ENCODE assay signal across 8 cellular contexts in the genomic region with DNA sequence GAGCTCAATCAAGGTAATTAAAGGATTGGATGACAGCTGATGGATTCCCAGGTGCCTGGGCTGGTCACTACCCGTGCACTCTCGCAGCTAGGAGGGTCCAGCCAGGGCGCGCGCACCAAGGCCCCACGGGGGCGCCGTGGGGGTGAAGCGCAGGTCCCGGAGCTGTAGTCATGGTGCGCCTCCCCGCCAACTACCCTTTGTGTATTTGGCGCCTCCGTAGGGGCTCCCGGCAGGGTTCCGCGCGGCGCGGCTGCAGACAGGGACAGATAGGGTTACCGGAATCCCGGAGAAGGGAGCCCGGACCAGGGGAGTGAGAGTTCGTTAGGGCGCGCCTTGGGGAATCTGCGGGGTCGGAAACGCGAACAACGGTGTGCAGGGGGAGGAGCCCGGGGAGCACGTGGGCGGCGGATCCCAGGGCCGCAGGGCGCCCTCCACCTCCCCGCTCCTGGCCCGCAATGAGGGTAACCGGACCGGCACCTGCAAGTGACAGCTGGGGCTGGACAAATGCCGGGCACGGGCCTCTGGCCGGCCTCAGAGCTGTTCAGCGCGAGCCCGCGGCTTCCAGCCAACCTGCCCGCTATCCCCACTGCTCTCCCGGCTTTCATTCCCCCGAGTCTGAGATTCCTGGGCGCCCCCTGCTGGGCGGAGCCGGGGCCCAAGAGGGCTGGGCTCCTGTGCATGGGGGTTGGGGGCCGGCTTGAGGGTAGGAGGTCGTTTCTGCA. TPM values are rescaled to one million over a fixed set of nuclear protein-coding genes. Genes with fewer than 3 reads are reported as not detected.
DNase-seq lines count a peak whose midpoint lies in the region; ATAC-seq and TF ChIP-seq lines count a peak whose summit lies in the region.

No MANE protein-coding gene starts in this region.

- CTCF ChIA-PET in HEK293T (lab: Yijun Ruan, JAX): interaction anchor here (0.6 to 1.3 kb wide), 6 partner anchors 12 to 1002 kb away, joined by 3 to 5 read pairs (median 4); a partner anchor contains a TSS

- H3K27ac ChIP-seq in lower lobe of right lung: peak overlapping the region; percentile 11

- POLR2A ChIA-PET in HEK293T (lab: Yijun Ruan, JAX): interaction anchor here (0.6 to 2.8 kb wide), 8 partner anchors 8 to 153 kb away, joined by 3 to 32 read pairs (median 3); a partner anchor contains a TSS

- ATAC-seq in lower lobe of right lung (peak; percentile 87 to 88), HG03565 (IDR thresholded peaks at IDR 0.05; ENCODE audit: unreplicated experiment) (no peak)

- no peaks in the 10 kb centered on the region for H3K9me3 ChIP-seq in lower lobe of right lung

- H3K4me3 ChIP-seq in lower lobe of right lung: peak overlapping the region; percentile 68

- intact Hi-C loops in lower lobe of right lung (cut with DNase I): no loop called here

- H3K36me3 ChIP-seq in lower lobe of right lung: peaks cover 4% of the 10 kb centered on the region

- peaks cover 23% of the 10 kb centered on the region for H3K4me1 ChIP-seq in lower lobe of right lung

- H3K27me3 ChIP-seq in lower lobe of right lung (ENCODE audit: low read depth): no peaks in the 10 kb centered on the region

- DNase-seq in DMS 273 (lab: John Stamatoyannopoulos, UW; ENCODE audit: unreplicated experiment) (peak; percentile 91), HEK293T (ENCODE audit: extremely low spot score) (peak; percentile 80), NCI-H524 treated with DMSO at 0.1 percent for 48 hours (lab: John Stamatoyannopoulos, UW) (peak; percentile 23), ecto neural progenitor cell (ENCODE audit: low spot score) (peak; percentile 90), lower lobe of right lung (peak; percentile 88)
- peak; percentile 84 to 87 for DNase-seq in activated CD4-positive, alpha-beta T cell treated with anti-CD3 and anti-CD28 coated beads, Interleukin-2, amount 50 U/mL, for 48 hours
- DNase-seq in stimulated activated CD4-positive, alpha-beta T cell treated with anti-CD3 and anti-CD28 coated beads, TNF-alpha, amount 100 ng/mL, for 24 hours (ENCODE audit: low read depth in 3 of 3): peak; percentile 45 to 74 (median 58)

- TF ChIP-seq CTCF in lower lobe of right lung (IDR thresholded peaks at IDR 0.05): peak; percentile 92

TF ChIP-seq in HEK293T, 16 proteins besides CTCF, POLR2A, EP300 and RAD21:
- TF ChIP-seq SP1 (IDR thresholded peaks at IDR 0.05): no peak
- TF ChIP-seq L3MBTL2 (conservative IDR thresholded peaks at IDR 0.05): peak; percentile 84

RNA-seq across cellular contexts. Expression of a gene that starts 3.4 kb away (rescaled TPM):
- total RNA-seq in lower lobe of right lung: 52.2 TPM

RNA-seq across cellular contexts. Expression of a gene that starts 8.1 kb away (rescaled TPM):
- total RNA-seq in lower lobe of right lung: 21.6 TPM

Comparison
In these comparisons a context has a peak if more than half of its experiments do, and no peak if none do; other contexts are left out.
1. DNase-seq: peak in every context shown above with its lines; median percentile 91 in DMS 273; 90 in ecto neural progenitor cell; 88 in lower lobe of right lung; 86 in activated CD4-positive, alpha-beta T cell treated with anti-CD3 and anti-CD28 coated beads, Interleukin-2, amount 50 U/mL, for 48 hours; 80 in HEK293T; 58 in stimulated activated CD4-positive, alpha-beta T cell treated with anti-CD3 and anti-CD28 coated beads, TNF-alpha, amount 100 ng/mL, for 24 hours; 23 in NCI-H524 treated with DMSO at 0.1 percent for 48 hours.